In genomic region chr17:43530303-43531081, GRCh38 we compare ENCODE assay signal across 9 cellular contexts. TPM values are rescaled to one million over a fixed set of nuclear protein-coding genes. Genes with fewer than 3 reads are reported as not detected.
DNase-seq lines count a peak whose midpoint lies in the region; ATAC-seq, FAIRE-seq and TF ChIP-seq lines count a peak whose summit lies in the region.
"Had no signal": no experiment of that assay in that cellular context is flagged by ENCODE, and none has a peak within 500 bp of the region (broad histone marks: within the 10 kb centered on the region; RNA-seq: fewer than 3 reads in every experiment).

No MANE protein-coding gene starts in this region.

- peak; percentile 44 for DNase-seq in NCI-H524 treated with DMSO at 0.1 percent for 48 hours (lab: John Stamatoyannopoulos, UW)
- DNase-seq in activated CD4-positive, CD25-positive, alpha-beta regulatory T cell (lab: John Stamatoyannopoulos, UW) = no peak
- DNase-seq in stimulated activated CD8-positive, alpha-beta memory T cell treated with anti-CD3 and anti-CD28 coated beads, Interleukin-4, amount 100 ng/mL, for 48 hours = no peak
- DNase-seq in small intestine = no peak

- peak overlapping the region; percentile 35 for H3K9ac ChIP-seq in ES-I3 (ENCODE audit: low read depth, low read length)

- H3K27me3 ChIP-seq in small intestine (ENCODE audit: control insufficient read depth in 2 of 2, insufficient read depth in 2 of 2, low read length in 2 of 2) = no peaks in the 10 kb centered on the region

- peaks cover 26% of the 10 kb centered on the region for H3K36me3 Mint-ChIP-seq in nephron (ENCODE audit: low read depth)

- H3K4me1 Mint-ChIP-seq in nephron = peaks cover 33% of the 10 kb centered on the region

- H3K4me3 ChIP-seq in small intestine (ENCODE audit: low read depth in 1 of 2, low read length in 2 of 2) = no peak overlapping the region

- no peak for FAIRE-seq in small intestine (lab: Jason Lieb, UNC)
- FAIRE-seq: endometrium had no signal

- H3K27ac ChIP-seq in small intestine (ENCODE audit: low read depth in 1 of 2, low read length in 1 of 2) = peak overlapping the region in 1 of 2 donors; percentile 10

- ATAC-seq in esophagus mucosa (peak; percentile 26), HG03159 (IDR thresholded peaks at IDR 0.05; ENCODE audit: unreplicated experiment) (no peak)

- no peaks in the 10 kb centered on the region for H3K9me3 Mint-ChIP-seq in nephron

- 28 to 49% (median 42%) methylated on average over 23 of the region's 23 CpGs for WGBS in small intestine, 3 donors

- H3K9me3 ChIP-seq in ES-I3 (ENCODE audit: control insufficient read depth, insufficient read depth, low read length) = no peaks in the 10 kb centered on the region
- no peaks in the 10 kb centered on the region for H3K9me3 ChIP-seq in small intestine (ENCODE audit: control insufficient read depth, low read depth)

- H3K27me3 Mint-ChIP-seq in nephron (ENCODE audit: low read depth) = peaks cover 22% of the 10 kb centered on the region

- TF ChIP-seq CTCF in nephron (IDR thresholded peaks at IDR 0.05; ENCODE audit: unreplicated experiment in 3 of 3) = no peak

- H3K36me3 ChIP-seq in ES-I3 (ENCODE audit: insufficient read depth, low read length) (peaks cover 19% of the 10 kb centered on the region; the same call in 1 of the 2 replicates), small intestine (ENCODE audit: control insufficient read depth in 2 of 2, insufficient read depth in 2 of 2, low read length in 2 of 2) (peaks cover 2 to 3% of the 10 kb centered on the region in 2 donors)

- peak overlapping the region; percentile 84 to 96 (median 95) for H3K27ac Mint-ChIP-seq in nephron

- H3K4me1 ChIP-seq in ES-I3 (ENCODE audit: insufficient read depth, low read length) = peaks cover 39% of the 10 kb centered on the region
- H3K4me1 ChIP-seq in small intestine (ENCODE audit: control insufficient read depth in 2 of 2, insufficient read depth in 1 of 2, low read depth in 1 of 2, low read length in 1 of 2) = peaks cover 2 to 8% of the 10 kb centered on the region in 2 donors

- peak overlapping the region; percentile 63 to 74 (median 67) for H3K4me3 Mint-ChIP-seq in nephron

RNA-seq across cellular contexts. Expression of gene ETV4, which starts 15.6 kb away (rescaled TPM):
- total RNA-seq in esophagus mucosa = 5.7 TPM
- polyA plus RNA-seq in small intestine = 1 to 10 TPM; 1.3 to 6.9 (median 2.2) TPM

RNA-seq across cellular contexts. Expression of gene DHX8, which starts 46.7 kb away (rescaled TPM):
- total RNA-seq in esophagus mucosa = 39.0 TPM
- 10 to 100 TPM; 21.6 to 33.8 (median 27.3) TPM for polyA plus RNA-seq in small intestine
